8 cellular contexts compared by ENCODE assay signal in the genomic region with DNA sequence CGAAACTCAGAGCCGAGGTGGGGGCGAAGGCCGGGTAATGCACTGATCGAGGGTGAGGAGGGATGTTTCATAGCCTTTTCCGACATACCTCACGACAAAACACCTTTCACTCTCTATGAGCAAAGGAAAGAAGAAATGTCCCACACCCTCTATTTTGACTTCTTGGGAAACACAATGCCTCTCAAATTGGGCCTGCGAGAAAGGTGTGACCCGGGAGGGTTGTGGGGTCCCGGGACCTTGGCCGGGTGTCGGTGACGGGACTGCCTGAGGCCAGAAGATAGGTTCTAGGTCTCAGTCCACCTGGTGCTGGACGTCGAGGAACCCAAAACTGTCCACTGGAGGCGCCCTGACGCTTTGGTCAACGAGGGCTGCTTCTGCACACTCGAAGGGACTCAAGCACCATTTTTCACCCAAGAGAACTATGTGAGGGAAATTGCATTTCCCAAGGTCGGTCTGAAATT. TPM values are rescaled to one million over a fixed set of nuclear protein-coding genes. Genes with fewer than 3 reads are reported as not detected.
DNase-seq lines count a peak whose midpoint lies in the region; ATAC-seq lines count a peak whose summit lies in the region.

No MANE protein-coding gene starts in this region.

- no peaks in the 10 kb centered on the region for H3K9me3 Mint-ChIP-seq in activated CD4-positive, alpha-beta T cell treated with anti-CD3 and anti-CD28 coated beads, Interleukin-2, amount 10 ng/mL, durations not matched to agents 7 days and 5 days
- H3K9me3 Mint-ChIP-seq in stimulated activated naive CD8-positive, alpha-beta T cell treated with anti-CD3 and anti-CD28 coated beads, Interleukin-15, amount 100 ng/mL, for 72 hours: no peaks in the 10 kb centered on the region

- H3K4me1 ChIP-seq in adipocyte (ENCODE audit: control insufficient read depth, insufficient read depth, low read length): peaks cover 25% of the 10 kb centered on the region

- CTCF ChIA-PET in activated CD4-positive, alpha-beta T cell treated with anti-CD3 and anti-CD28 coated beads, Interleukin-2, amount 10 ng/mL, durations not matched to agents 7 days and 5 days (lab: Charles Lee): interaction anchor here (0.6 to 1.8 kb wide), 4 partner anchors 49 to 409 kb away, joined by 3 to 7 read pairs (median 4); partner anchors contain the start of gene NR2E1

- no peak overlapping the region for H3K9ac ChIP-seq in adipocyte (ENCODE audit: low read length)

- peaks cover 42% of the 10 kb centered on the region for H3K4me1 Mint-ChIP-seq in activated CD4-positive, alpha-beta T cell treated with anti-CD3 and anti-CD28 coated beads, Interleukin-2, amount 10 ng/mL, durations not matched to agents 7 days and 5 days
- H3K4me1 Mint-ChIP-seq in stimulated activated naive CD8-positive, alpha-beta T cell treated with anti-CD3 and anti-CD28 coated beads, Interleukin-15, amount 100 ng/mL, for 72 hours: peaks cover 63% of the 10 kb centered on the region

- peak overlapping the region; percentile 81 for H3K4me3 ChIP-seq in adipocyte (ENCODE audit: low read length)

- no peaks in the 10 kb centered on the region for H3K9me3 ChIP-seq in adipocyte (ENCODE audit: control insufficient read depth, low read length)

- peaks cover 88% of the 10 kb centered on the region for H3K27me3 Mint-ChIP-seq in activated CD4-positive, alpha-beta T cell treated with anti-CD3 and anti-CD28 coated beads, Interleukin-2, amount 10 ng/mL, durations not matched to agents 7 days and 5 days
- H3K27me3 Mint-ChIP-seq in stimulated activated naive CD8-positive, alpha-beta T cell treated with anti-CD3 and anti-CD28 coated beads, Interleukin-15, amount 100 ng/mL, for 72 hours: peaks cover 94% of the 10 kb centered on the region

- DNase-seq in activated CD4-positive, alpha-beta T cell treated with anti-CD3 and anti-CD28 coated beads, Interleukin-2, amount 10 ng/mL, durations not matched to agents 7 days and 5 days: no peak
- no peak for DNase-seq in activated CD4-positive, alpha-beta T cell treated with anti-CD3 and anti-CD28 coated beads, Interleukin-2, amount 50 U/mL, for 1 hour
- DNase-seq in NAMALWA (ENCODE audit: low spot score): peak; percentile 31
- DNase-seq in adipocyte (ENCODE audit: low read depth): no peak
- peak; percentile 38 for DNase-seq in iris pigment epithelial cell (ENCODE audit: low read depth)
- DNase-seq in stimulated activated naive CD8-positive, alpha-beta T cell treated with anti-CD3 and anti-CD28 coated beads, Interleukin-15, amount 100 ng/mL, for 72 hours: peak; percentile 17 to 33
- no peak for DNase-seq in NCI-H128 (lab: John Stamatoyannopoulos, UW; ENCODE audit: unreplicated experiment)

- peaks cover 45% of the 10 kb centered on the region for H3K27me3 ChIP-seq in adipocyte (replicated peaks; ENCODE audit: control insufficient read depth, insufficient read depth, low read length)

- no peaks in the 10 kb centered on the region for H3K36me3 ChIP-seq in adipocyte (ENCODE audit: control insufficient read depth, insufficient read depth, low read length, severe bottlenecking)

- peaks cover 2% of the 10 kb centered on the region for H3K36me3 Mint-ChIP-seq in activated CD4-positive, alpha-beta T cell treated with anti-CD3 and anti-CD28 coated beads, Interleukin-2, amount 10 ng/mL, durations not matched to agents 7 days and 5 days (ENCODE audit: low read depth)

- peak overlapping the region; percentile 65 for H3K4me3 Mint-ChIP-seq in activated CD4-positive, alpha-beta T cell treated with anti-CD3 and anti-CD28 coated beads, Interleukin-2, amount 10 ng/mL, durations not matched to agents 7 days and 5 days
- peak overlapping the region; percentile 87 for H3K4me3 Mint-ChIP-seq in stimulated activated naive CD8-positive, alpha-beta T cell treated with anti-CD3 and anti-CD28 coated beads, Interleukin-15, amount 100 ng/mL, for 72 hours

- peak overlapping the region; percentile 47 for H3K27ac Mint-ChIP-seq in activated CD4-positive, alpha-beta T cell treated with anti-CD3 and anti-CD28 coated beads, Interleukin-2, amount 10 ng/mL, durations not matched to agents 7 days and 5 days
- peak overlapping the region in 1 of 2 donors; percentile 35 for H3K27ac Mint-ChIP-seq in stimulated activated naive CD8-positive, alpha-beta T cell treated with anti-CD3 and anti-CD28 coated beads, Interleukin-15, amount 100 ng/mL, for 72 hours

- POLR2A ChIA-PET in activated CD4-positive, alpha-beta T cell treated with anti-CD3 and anti-CD28 coated beads, Interleukin-2, amount 10 ng/mL, durations not matched to agents 7 days and 5 days (lab: Charles Lee): no interaction called here

- no peak for ATAC-seq in stimulated activated naive CD8-positive, alpha-beta T cell treated with anti-CD3 and anti-CD28 coated beads, Interleukin-15, amount 100 ng/mL, for 72 hours
- ATAC-seq in HG03432 (IDR thresholded peaks at IDR 0.05; ENCODE audit: unreplicated experiment): no peak

RNA-seq across cellular contexts. Expression of gene OSTM1, which starts 41.1 kb away (rescaled TPM):
- total RNA-seq in activated CD4-positive, alpha-beta T cell treated with anti-CD3 and anti-CD28 coated beads, Interleukin-2, amount 10 ng/mL, durations not matched to agents 7 days and 5 days: 10 to 100 TPM; 25.7 to 28.2 TPM

RNA-seq across cellular contexts. Expression of gene NR2E1, which starts 50.2 kb away (rescaled TPM):
- not detected for total RNA-seq in activated CD4-positive, alpha-beta T cell treated with anti-CD3 and anti-CD28 coated beads, Interleukin-2, amount 10 ng/mL, durations not matched to agents 7 days and 5 days

Comparison
In these comparisons a context has a peak if more than half of its experiments do, and no peak if none do; other contexts are left out.
1. DNase-seq: peak in NAMALWA (single experiment), iris pigment epithelial cell (single experiment) and stimulated activated naive CD8-positive, alpha-beta T cell treated with anti-CD3 and anti-CD28 coated beads, Interleukin-15, amount 100 ng/mL, for 72 hours (2 of 2); none in activated CD4-positive, alpha-beta T cell treated with anti-CD3 and anti-CD28 coated beads, Interleukin-2, amount 10 ng/mL, durations not matched to agents 7 days and 5 days (single experiment), activated CD4-positive, alpha-beta T cell treated with anti-CD3 and anti-CD28 coated beads, Interleukin-2, amount 50 U/mL, for 1 hour (single experiment), adipocyte (single experiment) and NCI-H128 (single experiment).